ENCODE assay signal across 2 cellular contexts in the genomic region with DNA sequence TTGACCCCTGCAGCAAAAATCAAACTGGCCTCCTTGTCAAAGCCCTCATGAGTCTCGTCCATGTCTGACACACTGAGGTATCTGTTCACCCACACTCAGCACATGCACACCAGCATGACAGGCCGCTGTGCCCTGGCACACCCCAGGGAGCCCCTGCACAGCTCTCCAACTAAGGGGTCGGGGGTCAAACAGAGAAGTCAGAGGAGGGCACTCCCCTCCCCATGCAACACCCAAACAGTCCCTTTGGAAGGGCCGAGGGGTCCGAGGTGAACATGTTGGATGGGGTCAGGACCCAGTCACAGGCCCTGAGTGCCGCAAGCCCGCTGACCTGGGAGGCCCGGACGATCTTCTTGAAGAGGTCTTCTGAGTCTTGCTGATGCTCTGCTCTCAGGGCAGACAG.
TF ChIP-seq lines count a peak whose summit lies in the region.

No MANE protein-coding gene starts in this region.

TF ChIP-seq in HEK293, 187 proteins besides CTCF, POLR2A, EP300 and RAD21:
- 0 out of 2 replicates have a peak, but pooled peaks have one; percentile 16 for TF ChIP-seq ZBTB48 (tag by site-specific recombination; IDR thresholded peaks at IDR 0.05)
- TF ChIP-seq ZNF221 (tag by site-specific recombination; IDR thresholded peaks at IDR 0.05; ENCODE audit: borderline replicate concordance): no peak

TF ChIP-seq in K562, 482 proteins besides CTCF, POLR2A, EP300 and RAD21:
- TF ChIP-seq POLR2G (IDR thresholded peaks at IDR 0.05; ENCODE audit: low read depth, low read length): peak; percentile 38; the same call in 1 of the 2 replicates
- TF ChIP-seq, protein P1, sequence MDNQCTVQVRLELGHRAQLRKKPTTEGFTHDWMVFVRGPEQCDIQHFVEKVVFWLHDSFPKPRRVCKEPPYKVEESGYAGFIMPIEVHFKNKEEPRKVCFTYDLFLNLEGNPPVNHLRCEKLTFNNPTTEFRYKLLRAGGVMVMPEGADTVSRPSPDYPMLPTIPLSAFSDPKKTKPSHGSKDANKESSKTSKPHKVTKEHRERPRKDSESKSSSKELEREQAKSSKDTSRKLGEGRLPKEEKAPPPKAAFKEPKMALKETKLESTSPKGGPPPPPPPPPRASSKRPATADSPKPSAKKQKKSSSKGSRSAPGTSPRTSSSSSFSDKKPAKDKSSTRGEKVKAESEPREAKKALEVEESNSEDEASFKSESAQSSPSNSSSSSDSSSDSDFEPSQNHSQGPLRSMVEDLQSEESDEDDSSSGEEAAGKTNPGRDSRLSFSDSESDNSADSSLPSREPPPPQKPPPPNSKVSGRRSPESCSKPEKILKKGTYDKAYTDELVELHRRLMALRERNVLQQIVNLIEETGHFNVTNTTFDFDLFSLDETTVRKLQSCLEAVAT (IDR thresholded peaks at IDR 0.05): no peak
